11 cellular contexts compared by ENCODE assay signal in genomic region chr22:44455151-44455962, GRCh38. TPM values are rescaled to one million over a fixed set of nuclear protein-coding genes. Genes with fewer than 3 reads are reported as not detected.
DNase-seq lines count a peak whose midpoint lies in the region; TF ChIP-seq lines count a peak whose summit lies in the region.
"Had no signal": no experiment of that assay in that cellular context is flagged by ENCODE, and none has a peak within 500 bp of the region (broad histone marks: within the 10 kb centered on the region; RNA-seq: fewer than 3 reads in every experiment).

No MANE protein-coding gene starts in this region.

- no peaks in the 10 kb centered on the region for H3K36me3 ChIP-seq in Peyer's patch
- no peaks in the 10 kb centered on the region for H3K36me3 ChIP-seq in tibial nerve
- H3K36me3 ChIP-seq: MG63 had no signal

- TF ChIP-seq CTCF in GM12864 (IDR thresholded peaks at IDR 0.05; ENCODE audit: low read depth, low read length, missing control alignments) (no peak), Peyer's patch (IDR thresholded peaks at IDR 0.05) (no peak), dorsolateral prefrontal cortex (IDR thresholded peaks at IDR 0.05 in 54 of 56, conservative IDR thresholded peaks at IDR 0.05 in 2 of 56; ENCODE audit: low read depth in 1 of 56, partially characterized antibody in 56 of 56) (no peak), tibial nerve (IDR thresholded peaks at IDR 0.05) (no peak)

- DNase-seq in GM12864 (ENCODE audit: low read depth) (peak; percentile 40), Peyer's patch (peak; percentile 47 to 77 (median 56)), HT-29 (ENCODE audit: low spot score) (no peak), dorsolateral prefrontal cortex (no peak), tibial nerve (ENCODE audit: low spot score in 2 of 2) (no peak), amniotic stem cell (lab: John Stamatoyannopoulos, UW) (no peak)
- DNase-seq in activated gamma-delta T cell treated with anti-CD3 and anti-CD28 coated beads, Interleukin-2, amount 50 U/mL, for 16 hours (ENCODE audit: low read depth) = peak; percentile 47
- peak; percentile 28 to 46 for DNase-seq in stimulated activated CD4-positive, alpha-beta T cell treated with anti-CD3 and anti-CD28 coated beads, Interleukin-2, amount 100 ng/mL, for 24 hours
- DNase-seq: activated B cell treated with CpG ODN at 0.5 μM for 24 hours, MG63, naive B cell had no signal

- H3K27me3 ChIP-seq in Peyer's patch = no peaks in the 10 kb centered on the region
- H3K27me3 ChIP-seq in dorsolateral prefrontal cortex = no peaks in the 10 kb centered on the region
- no peaks in the 10 kb centered on the region for H3K27me3 ChIP-seq in tibial nerve
- H3K27me3 ChIP-seq: MG63 had no signal

- intact Hi-C loops in dorsolateral prefrontal cortex (cut with DNase I) = no loop called here

- WGBS in tibial nerve, 2 donors = 78 to 88% methylated on average over 17 of the region's 17 CpGs

- peak overlapping the region; percentile 50 to 71 (median 68) for H3K27ac ChIP-seq in Peyer's patch
- H3K27ac ChIP-seq in dorsolateral prefrontal cortex = no peak overlapping the region
- H3K27ac ChIP-seq in tibial nerve = peak overlapping the region in 1 of 4 donors; percentile 53

- H3K4me1 ChIP-seq in Peyer's patch (no peaks in the 10 kb centered on the region), tibial nerve (no peaks in the 10 kb centered on the region)

- H3K9me3 ChIP-seq in Peyer's patch (no peaks in the 10 kb centered on the region), tibial nerve (peaks cover 0 to 8% (median 0%) of the 10 kb centered on the region in 4 donors)
- H3K9me3 ChIP-seq: MG63 had no signal

- no peak overlapping the region for H3K4me3 ChIP-seq in GM12864 (ENCODE audit: low read depth, low read length)
- no peak overlapping the region for H3K4me3 ChIP-seq in Peyer's patch
- no peak overlapping the region for H3K4me3 ChIP-seq in dorsolateral prefrontal cortex
- no peak overlapping the region for H3K4me3 ChIP-seq in tibial nerve
- H3K4me3 ChIP-seq: MG63 had no signal

- TF ChIP-seq POLR2A in Peyer's patch (IDR thresholded peaks at IDR 0.05) (no peak), tibial nerve (IDR thresholded peaks at IDR 0.05) (no peak)

- no peak for TF ChIP-seq EP300 in tibial nerve (IDR thresholded peaks at IDR 0.05)

RNA-seq across cellular contexts. Expression of gene RTL6, which starts 42.7 kb away (rescaled TPM):
- 10 to 100 TPM; 10.7 to 18.6 (median 16.4) TPM for total RNA-seq in Peyer's patch
- total RNA-seq in HT-29 (2014; rRNA removed; shearing (Covaris generic)) = 8.9 and 9.8 TPM in 2 replicates
- 10 to 100 TPM; 33.2 to 58.7 (median 44.0) TPM for total RNA-seq in dorsolateral prefrontal cortex
- total RNA-seq in tibial nerve = 10 to 100 TPM; 23.4 to 29.8 (median 25.8) TPM

Comparison
In these comparisons a context has a peak if more than half of its experiments do, and no peak if none do; other contexts are left out.
1. DNase-seq: peak in GM12864 (single experiment), Peyer's patch (3 of 3), activated gamma-delta T cell treated with anti-CD3 and anti-CD28 coated beads, Interleukin-2, amount 50 U/mL, for 16 hours (single experiment) and stimulated activated CD4-positive, alpha-beta T cell treated with anti-CD3 and anti-CD28 coated beads, Interleukin-2, amount 100 ng/mL, for 24 hours (2 of 2); none in HT-29 (single experiment), dorsolateral prefrontal cortex (0 of 10), tibial nerve (0 of 2) and amniotic stem cell (single experiment).
2. H3K27ac ChIP-seq: peak in Peyer's patch (4 of 4); none in dorsolateral prefrontal cortex (0 of 59).